27 cellular contexts compared by ENCODE assay signal in the genomic region with DNA sequence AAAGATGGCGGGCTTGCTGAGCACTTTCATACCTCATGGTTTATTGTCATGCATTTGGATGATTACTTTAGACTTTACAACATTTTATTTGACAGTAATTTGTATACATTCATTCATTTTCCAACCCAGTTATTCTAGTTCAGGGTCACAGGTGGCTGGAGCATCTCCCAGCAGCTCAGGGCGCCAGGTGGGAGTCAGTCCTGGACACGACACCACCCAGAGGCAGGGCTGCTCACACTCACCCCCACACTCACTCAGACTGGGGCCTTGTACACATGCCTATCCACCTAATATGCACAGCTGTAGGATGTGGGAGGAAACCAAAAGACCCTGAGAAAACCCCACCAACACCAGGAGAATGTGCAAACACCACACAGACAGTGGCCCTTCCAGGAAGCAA.
"Had no signal": no experiment of that assay in that cellular context is flagged by ENCODE, and none has a peak within 500 bp of the region (broad histone marks: within the 10 kb centered on the region; RNA-seq: fewer than 3 reads in every experiment).

No MANE protein-coding gene starts in this region.

- H3K27me3 ChIP-seq: colonic mucosa, esophagus squamous epithelium, foreskin keratinocyte, gastrocnemius medialis, gastroesophageal sphincter, heart left ventricle, heart right ventricle had no signal

- H3K27ac ChIP-seq: colonic mucosa, coronary artery, dorsolateral prefrontal cortex, epithelial cell of prostate, esophagus squamous epithelium, foreskin keratinocyte, gastrocnemius medialis, gastroesophageal sphincter, heart left ventricle, heart right ventricle had no signal

- H3K4me3 ChIP-seq: colonic mucosa, coronary artery, dorsolateral prefrontal cortex, esophagus squamous epithelium, gastrocnemius medialis, gastroesophageal sphincter, heart left ventricle, heart right ventricle had no signal

- H3K36me3 ChIP-seq: colonic mucosa, esophagus squamous epithelium, gastrocnemius medialis, gastroesophageal sphincter, heart left ventricle, heart right ventricle had no signal

- H3K27ac Mint-ChIP-seq: dendritic cell treated with granulocyte-macrophage colony-stimulating factor and Interleukin-4, amounts not matched to agents 40 ng/mL and 50 ng/mL, for 4 days; effector memory CD8-positive, alpha-beta T cell; endodermal cell had no signal

- H3K4me3 Mint-ChIP-seq: dendritic cell treated with granulocyte-macrophage colony-stimulating factor and Interleukin-4, amounts not matched to agents 40 ng/mL and 50 ng/mL, for 4 days; effector memory CD8-positive, alpha-beta T cell; endodermal cell had no signal

- H3K9me3 ChIP-seq: colonic mucosa, esophagus squamous epithelium, gastrocnemius medialis, gastroesophageal sphincter, heart left ventricle, heart right ventricle had no signal

- H3K4me1 ChIP-seq: colonic mucosa, esophagus squamous epithelium, foreskin keratinocyte, gastrocnemius medialis, gastroesophageal sphincter, heart left ventricle, heart right ventricle had no signal

- DNase-seq: colonic mucosa; cortex of kidney; dermis blood vessel endothelial cell; effector CD4-positive, alpha-beta T cell; effector CD8-positive, alpha-beta T cell; effector memory CD4-positive, alpha-beta T cell; effector memory CD8-positive, alpha-beta T cell; endodermal cell; erythroblast; esophagus squamous epithelium; foreskin fibroblast; foreskin keratinocyte; foreskin melanocyte; gastrocnemius medialis; glutamatergic neuron; heart left ventricle; heart right ventricle had no signal

- H3K27me3 Mint-ChIP-seq: dendritic cell treated with granulocyte-macrophage colony-stimulating factor and Interleukin-4, amounts not matched to agents 40 ng/mL and 50 ng/mL, for 4 days; effector memory CD8-positive, alpha-beta T cell had no signal

- ATAC-seq: effector memory CD8-positive, alpha-beta T cell; esophagus mucosa; foreskin keratinocyte; gastrocnemius medialis; gastroesophageal sphincter; heart left ventricle; heart right ventricle had no signal

- H3K9me3 Mint-ChIP-seq: dendritic cell treated with granulocyte-macrophage colony-stimulating factor and Interleukin-4, amounts not matched to agents 40 ng/mL and 50 ng/mL, for 4 days had no signal

- FAIRE-seq: colon, endometrium, endothelial cell of umbilical vein, frontal cortex had no signal
